Comparison of ENCODE assay signal across 1 cellular context in the genomic region with DNA sequence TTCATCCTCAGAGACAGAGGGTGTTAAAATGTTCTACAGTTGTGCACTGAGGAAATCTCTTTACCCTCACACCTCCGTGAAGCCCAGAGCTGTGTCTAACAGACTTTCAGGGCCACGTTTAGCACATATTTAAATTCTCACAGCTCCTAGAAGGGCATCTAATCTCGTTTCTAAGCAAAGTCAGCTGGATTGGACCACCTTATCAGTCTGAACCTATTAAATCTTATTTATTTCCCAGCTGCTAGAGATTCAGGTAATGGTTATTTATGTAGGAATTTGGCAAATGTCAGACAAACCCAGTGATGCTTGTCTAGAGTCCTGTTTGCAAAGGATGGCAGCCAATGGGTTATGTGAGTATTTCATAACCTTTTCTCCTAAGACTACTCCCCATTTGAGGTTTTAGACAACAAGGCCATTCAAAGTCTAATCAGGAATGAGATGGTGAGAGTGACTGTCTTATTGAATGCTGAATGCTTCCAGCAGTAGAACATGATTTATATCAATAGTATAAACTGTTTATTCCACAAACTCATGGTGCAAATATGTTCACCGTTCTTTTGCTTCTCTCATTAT.
TF ChIP-seq lines count a peak whose summit lies in the region.

No MANE protein-coding gene starts in this region.

TF ChIP-seq in H1, 55 proteins besides CTCF, POLR2A, EP300 and RAD21:
- no peak for TF ChIP-seq NANOG (IDR thresholded peaks at IDR 0.05; ENCODE audit: insufficient read depth, low read depth, low read length, poor library complexity, severe bottlenecking)
- TF ChIP-seq, protein P1, sequence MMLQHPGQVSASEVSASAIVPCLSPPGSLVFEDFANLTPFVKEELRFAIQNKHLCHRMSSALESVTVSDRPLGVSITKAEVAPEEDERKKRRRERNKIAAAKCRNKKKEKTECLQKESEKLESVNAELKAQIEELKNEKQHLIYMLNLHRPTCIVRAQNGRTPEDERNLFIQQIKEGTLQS (IDR thresholded peaks at IDR 0.05; ENCODE audit: insufficient read depth, low read depth, low read length) = no peak
- TF ChIP-seq KDM4A (IDR thresholded peaks at IDR 0.05; ENCODE audit: low read depth, low read length, severe bottlenecking) = no peak
- TF ChIP-seq JUND (IDR thresholded peaks at IDR 0.05; ENCODE audit: low read length) = no peak
- TF ChIP-seq, protein P2, sequence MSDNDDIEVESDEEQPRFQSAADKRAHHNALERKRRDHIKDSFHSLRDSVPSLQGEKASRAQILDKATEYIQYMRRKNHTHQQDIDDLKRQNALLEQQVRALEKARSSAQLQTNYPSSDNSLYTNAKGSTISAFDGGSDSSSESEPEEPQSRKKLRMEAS (IDR thresholded peaks at IDR 0.05) = no peak
- TF ChIP-seq MAFK (IDR thresholded peaks at IDR 0.05; ENCODE audit: low read depth, low read length) = no peak
- TF ChIP-seq POLR2AphosphoS5 (IDR thresholded peaks at IDR 0.05; ENCODE audit: low read depth, low read length) = no peak
- TF ChIP-seq, protein P3, sequence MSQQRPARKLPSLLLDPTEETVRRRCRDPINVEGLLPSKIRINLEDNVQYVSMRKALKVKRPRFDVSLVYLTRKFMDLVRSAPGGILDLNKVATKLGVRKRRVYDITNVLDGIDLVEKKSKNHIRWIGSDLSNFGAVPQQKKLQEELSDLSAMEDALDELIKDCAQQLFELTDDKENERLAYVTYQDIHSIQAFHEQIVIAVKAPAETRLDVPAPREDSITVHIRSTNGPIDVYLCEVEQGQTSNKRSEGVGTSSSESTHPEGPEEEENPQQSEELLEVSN (IDR thresholded peaks at IDR 0.05) = no peak
- no peak for TF ChIP-seq CHD1 (IDR thresholded peaks at IDR 0.05; ENCODE audit: low read depth, low read length)
- no peak for TF ChIP-seq CTBP2 (IDR thresholded peaks at IDR 0.05; ENCODE audit: borderline replicate concordance, insufficient read depth, insufficient read length, low read length)
- TF ChIP-seq SIRT6 (IDR thresholded peaks at IDR 0.05; ENCODE audit: low read length) = no peak
